ENCODE assay signal across 26 cellular contexts in genomic region chr10:126068357-126068756, GRCh38.
"Had no signal": no experiment of that assay in that cellular context is flagged by ENCODE, and none has a peak within 500 bp of the region (broad histone marks: within the 10 kb centered on the region; RNA-seq: fewer than 3 reads in every experiment).

No MANE protein-coding gene starts in this region.

- H3K27ac ChIP-seq: heart right ventricle, hepatocyte, left ventricle myocardium inferior, ovary, prostate gland, skin epidermis, spleen, testis, thyroid gland, transverse colon, upper lobe of left lung, vagina had no signal

- H2AFZ ChIP-seq: hepatocyte had no signal

- H3K27me3 ChIP-seq: hepatocyte, ovary, testis, thyroid gland, transverse colon, upper lobe of left lung, vagina had no signal

- H3K4me2 ChIP-seq: hepatocyte had no signal

- H3K4me3 ChIP-seq: heart right ventricle, hepatocyte, left ventricle myocardium inferior, lung, ovary, prostate gland, skin epidermis, spleen, testis, thyroid gland, transverse colon, upper lobe of left lung, vagina had no signal

- ATAC-seq: heart right ventricle; naive thymus-derived CD8-positive, alpha-beta T cell; right cardiac atrium; sciatic nerve; stimulated activated effector memory CD8-positive, alpha-beta T cell treated with anti-CD3 and anti-CD28 coated beads, Interleukin-12 subunit alpha, Interleukin-12 subunit beta, amount 100 ng/mL, for 72 hours; stimulated activated naive CD8-positive, alpha-beta T cell treated with anti-CD3 and anti-CD28 coated beads, Interleukin-15, amount 100 ng/mL, for 72 hours had no signal

- H3K4me1 ChIP-seq: prostate gland, spleen, testis, thyroid gland, transverse colon, upper lobe of left lung had no signal

- H3K27ac Mint-ChIP-seq: naive thymus-derived CD8-positive, alpha-beta T cell; nephron; stimulated activated effector memory CD8-positive, alpha-beta T cell treated with anti-CD3 and anti-CD28 coated beads, Interleukin-12 subunit alpha, Interleukin-12 subunit beta, amount 100 ng/mL, for 72 hours; stimulated activated naive CD8-positive, alpha-beta T cell treated with anti-CD3 and anti-CD28 coated beads, Interleukin-15, amount 100 ng/mL, for 72 hours had no signal

- H3K9me3 Mint-ChIP-seq: nephron; neural crest cell; stimulated activated effector memory CD8-positive, alpha-beta T cell treated with anti-CD3 and anti-CD28 coated beads, Interleukin-12 subunit alpha, Interleukin-12 subunit beta, amount 100 ng/mL, for 72 hours; stimulated activated naive CD8-positive, alpha-beta T cell treated with anti-CD3 and anti-CD28 coated beads, Interleukin-15, amount 100 ng/mL, for 72 hours had no signal

- H3K27me3 Mint-ChIP-seq: stimulated activated naive CD8-positive, alpha-beta T cell treated with anti-CD3 and anti-CD28 coated beads, Interleukin-15, amount 100 ng/mL, for 72 hours had no signal

- DNase-seq: heart right ventricle; islet precursor cell; left ventricle myocardium inferior; naive thymus-derived CD8-positive, alpha-beta T cell; ovary; posterior cingulate gyrus; retina; right cardiac atrium; spleen; stimulated activated CD4-positive, alpha-beta T cell treated with anti-CD3 and anti-CD28 coated beads, Interleukin-4, amount 100 ng/mL, for 24 hours; stimulated activated naive CD4-positive, alpha-beta T cell; stimulated activated naive CD8-positive, alpha-beta T cell treated with anti-CD3 and anti-CD28 coated beads, Interleukin-15, amount 100 ng/mL, for 72 hours; substantia nigra; testis; thyroid gland; transverse colon; upper lobe of left lung had no signal

- H3K36me3 ChIP-seq: heart right ventricle, left ventricle myocardium inferior, ovary, prostate gland, spleen, thyroid gland, transverse colon, upper lobe of left lung, vagina had no signal

- H3K4me1 Mint-ChIP-seq: naive thymus-derived CD8-positive, alpha-beta T cell; stimulated activated effector memory CD8-positive, alpha-beta T cell treated with anti-CD3 and anti-CD28 coated beads, Interleukin-12 subunit alpha, Interleukin-12 subunit beta, amount 100 ng/mL, for 72 hours; stimulated activated naive CD8-positive, alpha-beta T cell treated with anti-CD3 and anti-CD28 coated beads, Interleukin-15, amount 100 ng/mL, for 72 hours had no signal

- H3K4me3 Mint-ChIP-seq: naive thymus-derived CD8-positive, alpha-beta T cell; nephron; neural crest cell; stimulated activated effector memory CD8-positive, alpha-beta T cell treated with anti-CD3 and anti-CD28 coated beads, Interleukin-12 subunit alpha, Interleukin-12 subunit beta, amount 100 ng/mL, for 72 hours; stimulated activated naive CD8-positive, alpha-beta T cell treated with anti-CD3 and anti-CD28 coated beads, Interleukin-15, amount 100 ng/mL, for 72 hours had no signal

- H3K79me2 ChIP-seq: hepatocyte had no signal

- H3K9me3 ChIP-seq: heart right ventricle, left ventricle myocardium inferior, ovary, prostate gland, spleen, testis, thyroid gland, transverse colon, upper lobe of left lung, vagina had no signal

- H3K36me3 Mint-ChIP-seq: naive thymus-derived CD8-positive, alpha-beta T cell had no signal
